Comparison of ENCODE assay signal across 19 cellular contexts in genomic region chr6:47679507-47679906, GRCh38. TPM values are rescaled to one million over a fixed set of nuclear protein-coding genes. Genes with fewer than 3 reads are reported as not detected.
DNase-seq lines count a peak whose midpoint lies in the region; ATAC-seq and TF ChIP-seq lines count a peak whose summit lies in the region.
"Had no signal": no experiment of that assay in that cellular context is flagged by ENCODE, and none has a peak within 500 bp of the region (broad histone marks: within the 10 kb centered on the region; RNA-seq: fewer than 3 reads in every experiment).

No MANE protein-coding gene starts in this region.

- no peaks in the 10 kb centered on the region for H3K4me1 Mint-ChIP-seq in activated naive CD4-positive, alpha-beta T cell treated with anti-CD3 and anti-CD28 coated beads, Interleukin-2, amount 10 ng/mL, durations not matched to agents 7 days and 5 days
- H3K4me1 Mint-ChIP-seq: B cell; CD4-positive, CD25-positive, alpha-beta regulatory T cell had no signal

- in situ Hi-C loops in gastrocnemius medialis (cut with MboI; ENCODE audit: low sequenced_read_pairs in 4 of 4) = no loop called here

- H3K36me3 Mint-ChIP-seq in activated naive CD4-positive, alpha-beta T cell treated with anti-CD3 and anti-CD28 coated beads, Interleukin-2, amount 10 ng/mL, durations not matched to agents 7 days and 5 days = no peaks in the 10 kb centered on the region
- H3K36me3 Mint-ChIP-seq: CD4-positive, CD25-positive, alpha-beta regulatory T cell; CD8-positive, alpha-beta T cell had no signal

- peaks cover 0 to 15% of the 10 kb centered on the region in 2 donors for H3K4me1 ChIP-seq in gastrocnemius medialis
- H3K4me1 ChIP-seq: BLaER1, Caco-2, HAP-1 had no signal

- peaks cover 2% of the 10 kb centered on the region for H3K27me3 Mint-ChIP-seq in activated naive CD4-positive, alpha-beta T cell treated with anti-CD3 and anti-CD28 coated beads, Interleukin-2, amount 10 ng/mL, durations not matched to agents 7 days and 5 days
- H3K27me3 Mint-ChIP-seq: B cell had no signal

- H3K4me3 Mint-ChIP-seq in activated naive CD4-positive, alpha-beta T cell treated with anti-CD3 and anti-CD28 coated beads, Interleukin-2, amount 10 ng/mL, durations not matched to agents 7 days and 5 days = no peak overlapping the region
- H3K4me3 Mint-ChIP-seq: B cell; CD4-positive, CD25-positive, alpha-beta regulatory T cell; CD8-positive, alpha-beta T cell; HFFc6 had no signal

- H3K36me3 ChIP-seq in gastrocnemius medialis = no peaks in the 10 kb centered on the region
- H3K36me3 ChIP-seq: BLaER1, HAP-1 had no signal

- H3K27me3 ChIP-seq in gastrocnemius medialis = no peaks in the 10 kb centered on the region
- H3K27me3 ChIP-seq: BLaER1 had no signal

- ATAC-seq in gastrocnemius medialis = peak; percentile 79 to 86
- ATAC-seq: CD8-positive, alpha-beta T cell had no signal

- CTCF ChIA-PET in activated naive CD4-positive, alpha-beta T cell treated with anti-CD3 and anti-CD28 coated beads, Interleukin-2, amount 10 ng/mL, durations not matched to agents 7 days and 5 days (lab: Charles Lee) = no interaction called here

- TF ChIP-seq POLR2A in gastrocnemius medialis (IDR thresholded peaks at IDR 0.05) = no peak

- DNase-seq in DMS53 (lab: John Stamatoyannopoulos, UW) (peak; percentile 61), DMS53 treated with DMSO at 0.1 percent for 48 hours (lab: John Stamatoyannopoulos, UW; ENCODE audit: unreplicated experiment) (no peak), dedifferentiated amniotic fluid mesenchymal stem cell (ENCODE audit: extremely low spot score) (peak; percentile 16), gastrocnemius medialis (no peak), SKM-1 (lab: John Stamatoyannopoulos, UW; ENCODE audit: unreplicated experiment) (no peak)
- no peak for DNase-seq in activated naive CD4-positive, alpha-beta T cell treated with anti-CD3 and anti-CD28 coated beads, Interleukin-2, amount 10 ng/mL, durations not matched to agents 7 days and 5 days
- DNase-seq: CD4-positive, CD25-positive, alpha-beta regulatory T cell; CD8-positive, alpha-beta T cell; DMS79 treated with DMSO at 0.1 percent for 48 hours; GF-D8; GOT3; HFFc6 had no signal

- H3K9me3 ChIP-seq in gastrocnemius medialis = no peaks in the 10 kb centered on the region
- H3K9me3 ChIP-seq: BLaER1, Caco-2, HAP-1 had no signal

- peak overlapping the region in 3 of 4 donors; percentile 45 to 61 (median 47) for H3K27ac ChIP-seq in gastrocnemius medialis
- H3K27ac ChIP-seq: 22Rv1, BLaER1, C4-2B had no signal

- H3K9me3 Mint-ChIP-seq in activated naive CD4-positive, alpha-beta T cell treated with anti-CD3 and anti-CD28 coated beads, Interleukin-2, amount 10 ng/mL, durations not matched to agents 7 days and 5 days = no peaks in the 10 kb centered on the region
- H3K9me3 Mint-ChIP-seq: CD4-positive, CD25-positive, alpha-beta regulatory T cell; CD8-positive, alpha-beta T cell; HFFc6 had no signal

- H3K4me3 ChIP-seq in gastrocnemius medialis = no peak overlapping the region
- H3K4me3 ChIP-seq: BLaER1, HAP-1 had no signal

- TF ChIP-seq CTCF in gastrocnemius medialis (IDR thresholded peaks at IDR 0.05 in 4 of 5, conservative IDR thresholded peaks at IDR 0.05 in 1 of 5) = no peak

- H3K27ac Mint-ChIP-seq in activated naive CD4-positive, alpha-beta T cell treated with anti-CD3 and anti-CD28 coated beads, Interleukin-2, amount 10 ng/mL, durations not matched to agents 7 days and 5 days = no peak overlapping the region
- H3K27ac Mint-ChIP-seq: B cell; CD4-positive, CD25-positive, alpha-beta regulatory T cell; CD8-positive, alpha-beta T cell; HFFc6 had no signal

- intact Hi-C loops in gastrocnemius medialis (cut with DNase I; ENCODE audit: low total_unique reads) = no loop called here

RNA-seq across cellular contexts. Expression of gene ADGRF4, which starts 18.9 kb away (rescaled TPM):
- total RNA-seq in gastrocnemius medialis = under 1 TPM in 1 of 4 donors, not detected in 3; 0.07 TPM
- total RNA-seq: B cell; CD4-positive, CD25-positive, alpha-beta regulatory T cell; CD8-positive, alpha-beta T cell; G401; HFFc6 had no signal

Comparison
In these comparisons a context has a peak if more than half of its experiments do, and no peak if none do; other contexts are left out.
1. DNase-seq: peak in DMS53 (single experiment) and dedifferentiated amniotic fluid mesenchymal stem cell (single experiment); none in DMS53 treated with DMSO at 0.1 percent for 48 hours (single experiment), gastrocnemius medialis (0 of 2), activated naive CD4-positive, alpha-beta T cell treated with anti-CD3 and anti-CD28 coated beads, Interleukin-2, amount 10 ng/mL, durations not matched to agents 7 days and 5 days (single experiment) and SKM-1 (single experiment).